Comparison of ENCODE assay signal across 8 cellular contexts in genomic region chr20:48920527-48921167, GRCh38. TPM values are rescaled to one million over a fixed set of nuclear protein-coding genes. Genes with fewer than 3 reads are reported as not detected.
A peak's percentile ranks its signal among the peaks of the same experiment; 100 is the strongest.
DNase-seq lines count a peak whose midpoint lies in the region; TF ChIP-seq lines count a peak whose summit lies in the region.

No MANE protein-coding gene starts in this region.

- POLR2A ChIA-PET in OCI-LY7 (lab: Charles Lee): no interaction called here

- peaks cover 13% of the 10 kb centered on the region for H4K20me1 ChIP-seq in OCI-LY7 (ENCODE audit: insufficient read depth, low read length)

- peak overlapping the region; percentile 93 for H3K4me3 Mint-ChIP-seq in endodermal cell

- H3K14ac ChIP-seq in neuronal stem cell (ENCODE audit: low read length): no peak overlapping the region

- peaks cover 38% of the 10 kb centered on the region for H3K79me2 ChIP-seq in OCI-LY7 (ENCODE audit: insufficient read depth, low read depth, low read length)

- H3K9ac ChIP-seq in endodermal cell (ENCODE audit: extremely low read depth, low read length, poor library complexity, severe bottlenecking) (peak overlapping the region; percentile 96), neuronal stem cell (ENCODE audit: low read depth, low read length, poor library complexity) (peak overlapping the region; percentile 13)

- intact Hi-C loops in OCI-LY7 (cut with micrococcal nuclease; ENCODE audit: unreplicated experiment): loop anchor here (5.0 kb wide), 1 partner anchor 98 kb away; no protein-coding TSS in a partner anchor

- H3K9me2 ChIP-seq in OCI-LY7 (ENCODE audit: insufficient read depth, low read length): no peaks in the 10 kb centered on the region

- H3K36me3 ChIP-seq in OCI-LY7 (ENCODE audit: insufficient read depth, low read length) (peaks cover 1% of the 10 kb centered on the region; the same call in 1 of the 2 replicates), endodermal cell (ENCODE audit: control insufficient read depth, insufficient read depth, low read length) (peaks cover 3% of the 10 kb centered on the region), neuronal stem cell (replicated peaks in 1 of 2; ENCODE audit: control insufficient read depth in 2 of 2, insufficient read depth in 2 of 2, low read length in 2 of 2) (no peaks in the 10 kb centered on the region)

- peak overlapping the region; percentile 96 for H3K4me2 ChIP-seq in OCI-LY7 (ENCODE audit: low read length)
- H3K4me2 ChIP-seq in neuronal stem cell (ENCODE audit: insufficient read depth, low read length, poor library complexity, severe bottlenecking): peak overlapping the region; percentile 86

- H3K36me3 Mint-ChIP-seq in endodermal cell (ENCODE audit: low read depth): no peaks in the 10 kb centered on the region

- H3K4me3 ChIP-seq in OCI-LY7 (ENCODE audit: low read depth, low read length, poor library complexity, severe bottlenecking): peak overlapping the region; percentile 91
- H3K4me3 ChIP-seq in endodermal cell (ENCODE audit: low read length): peak overlapping the region; percentile 99
- H3K4me3 ChIP-seq in neuronal stem cell (ENCODE audit: low read length in 2 of 2): peak overlapping the region; percentile 76 to 83

- H3K4me1 ChIP-seq in OCI-LY7 (ENCODE audit: insufficient read depth, low read length, poor library complexity, severe bottlenecking) (peaks cover 41% of the 10 kb centered on the region), endodermal cell (ENCODE audit: control insufficient read depth, insufficient read depth, low read length) (peaks cover 8% of the 10 kb centered on the region), neuronal stem cell (ENCODE audit: control insufficient read depth in 2 of 2, insufficient read depth in 1 of 2, low read depth in 1 of 2, low read length in 2 of 2) (peaks cover 4% of the 10 kb centered on the region in 2 donors)

- H3K9me3 Mint-ChIP-seq in endodermal cell: peaks cover 3% of the 10 kb centered on the region

- WGBS in endodermal cell (ENCODE audit: insufficient coverage in 1 of 2, insufficient read length in 1 of 2), 2 experiments: 33 to 53% methylated on average over 3 to 10 of the region's 10 CpGs
- no CpG with 5 or more reads among the region's 10 CpGs for WGBS in neuronal stem cell (ENCODE audit: extremely low coverage in 2 of 2, insufficient read length in 2 of 2, insufficient replicate concordance in 1 of 2), 2 donors

- no peak overlapping the region for H4K8ac ChIP-seq in neuronal stem cell (ENCODE audit: low read depth, low read length)

- TF ChIP-seq CTCF in C4-2B (conservative IDR thresholded peaks at IDR 0.05): no peak
- peak; percentile 0; the same call in 1 of the 2 replicates for TF ChIP-seq CTCF in OCI-LY7 (conservative IDR thresholded peaks at IDR 0.05; ENCODE audit: low read length)
- no peak for TF ChIP-seq CTCF in endodermal cell (conservative IDR thresholded peaks at IDR 0.05)

- no peak overlapping the region for H2BK15ac ChIP-seq in neuronal stem cell (ENCODE audit: low read length)

- in situ Hi-C loops in ACHN (cut with HindIII; ENCODE audit: low pct_ligation_motif_present, low pct_unique_long_range_greater_than_20kb, low sequenced_read_pairs) (no loop called here), G401 (cut with HindIII; ENCODE audit: low sequenced_read_pairs) (no loop called here)

- peak overlapping the region; percentile 70; the same call in 1 of the 2 replicates for H2AFZ ChIP-seq in OCI-LY7 (ENCODE audit: low read length)
- H2AFZ ChIP-seq in neuronal stem cell (ENCODE audit: low read length): peak overlapping the region; percentile 92

- peak overlapping the region; percentile 27 for H3K27ac Mint-ChIP-seq in endodermal cell

- H2BK120ac ChIP-seq in neuronal stem cell (ENCODE audit: low read depth, low read length): no peak overlapping the region

- no peaks in the 10 kb centered on the region for H3K9me3 ChIP-seq in OCI-LY7 (ENCODE audit: low read length)
- peaks cover 5% of the 10 kb centered on the region for H3K9me3 ChIP-seq in endodermal cell (ENCODE audit: control insufficient read depth, low read length)
- no peaks in the 10 kb centered on the region for H3K9me3 ChIP-seq in neuronal stem cell (replicated peaks in 1 of 2; ENCODE audit: control insufficient read depth in 2 of 2, insufficient read depth in 1 of 2, low read depth in 1 of 2, low read length in 2 of 2)

- H3K27ac ChIP-seq in C4-2B (peak overlapping the region; percentile 86), OCI-LY7 (ENCODE audit: low read depth, low read length, poor library complexity, severe bottlenecking) (peak overlapping the region; percentile 78), endodermal cell (ENCODE audit: low read depth, low read length) (no peak overlapping the region), neuronal stem cell (replicated peaks; ENCODE audit: low read length) (peak overlapping the region; percentile 77)

- H2AK5ac ChIP-seq in neuronal stem cell (ENCODE audit: low read depth, low read length): no peak overlapping the region

- no peak overlapping the region for H3K18ac ChIP-seq in neuronal stem cell (ENCODE audit: low read length)

- H2BK5ac ChIP-seq in neuronal stem cell (ENCODE audit: low read length): no peak overlapping the region

- H3K4me1 Mint-ChIP-seq in endodermal cell: peaks cover 30% of the 10 kb centered on the region

- CTCF ChIA-PET in OCI-LY7 (lab: Charles Lee; ENCODE audit: unreplicated experiment): no interaction called here

- no peak overlapping the region for H2BK12ac ChIP-seq in neuronal stem cell (ENCODE audit: low read length)

- H3K4ac ChIP-seq in neuronal stem cell (ENCODE audit: low read length): no peak overlapping the region

- H3K23ac ChIP-seq in neuronal stem cell (ENCODE audit: low read depth, low read length, poor library complexity): no peak overlapping the region

- no peak overlapping the region for H4K91ac ChIP-seq in neuronal stem cell (ENCODE audit: low read depth, low read length, poor library complexity)

- DNase-seq in OCI-LY7 (ENCODE audit: low spot score) (no peak), endodermal cell (no peak), neuronal stem cell (ENCODE audit: low spot score) (no peak), DMS 273 (lab: John Stamatoyannopoulos, UW; ENCODE audit: unreplicated experiment) (no peak), ACHN (no peak), G401 (ENCODE audit: low spot score) (no peak), cerebellar nuclear complex (lab: John Stamatoyannopoulos, UW) (no peak)

- BruUV-seq in OCI-LY7 (replicated peaks; lab: Mats Ljungman, UMichigan): no TSS peak

- H3K27me3 ChIP-seq in endodermal cell (ENCODE audit: control insufficient read depth, insufficient read depth, low read length, poor library complexity, severe bottlenecking): no peaks in the 10 kb centered on the region
- H3K27me3 ChIP-seq in neuronal stem cell (ENCODE audit: control insufficient read depth in 3 of 3, insufficient read depth in 3 of 3, low read depth in 1 of 3, low read length in 3 of 3): no peaks in the 10 kb centered on the region

- H3K27me3 Mint-ChIP-seq in endodermal cell (ENCODE audit: insufficient read depth): peaks cover 6% of the 10 kb centered on the region

- H3K79me1 ChIP-seq in neuronal stem cell (ENCODE audit: low read depth, low read length): no peaks in the 10 kb centered on the region

RNA-seq across cellular contexts. Expression of gene ARFGEF2, which starts 0.9 kb away (rescaled TPM):
- 18.4 and 23.4 TPM in 2 replicates for total RNA-seq in OCI-LY7 (2014; rRNA removed; shearing (Covaris generic))
- total RNA-seq in OCI-LY7 (2022): 40.3 and 42.1 TPM in 2 replicates
- total RNA-seq in endodermal cell: 10 to 100 TPM; 23.6 to 29.4 TPM
- 10.4 TPM for polyA plus RNA-seq in endodermal cell (2013, experiment 1 of 2)
- polyA plus RNA-seq in endodermal cell (2013, experiment 2 of 2): 11.6 TPM
- 4.5 TPM for polyA plus RNA-seq in neuronal stem cell (2013, experiment 1 of 2)
- 4.9 TPM for polyA plus RNA-seq in neuronal stem cell (2013, experiment 2 of 2)
- 16.9 and 23.7 TPM in 2 replicates for total RNA-seq in G401 (2014; rRNA removed; shearing (Covaris generic))
